23 cellular contexts compared by ENCODE assay signal in the genomic region with DNA sequence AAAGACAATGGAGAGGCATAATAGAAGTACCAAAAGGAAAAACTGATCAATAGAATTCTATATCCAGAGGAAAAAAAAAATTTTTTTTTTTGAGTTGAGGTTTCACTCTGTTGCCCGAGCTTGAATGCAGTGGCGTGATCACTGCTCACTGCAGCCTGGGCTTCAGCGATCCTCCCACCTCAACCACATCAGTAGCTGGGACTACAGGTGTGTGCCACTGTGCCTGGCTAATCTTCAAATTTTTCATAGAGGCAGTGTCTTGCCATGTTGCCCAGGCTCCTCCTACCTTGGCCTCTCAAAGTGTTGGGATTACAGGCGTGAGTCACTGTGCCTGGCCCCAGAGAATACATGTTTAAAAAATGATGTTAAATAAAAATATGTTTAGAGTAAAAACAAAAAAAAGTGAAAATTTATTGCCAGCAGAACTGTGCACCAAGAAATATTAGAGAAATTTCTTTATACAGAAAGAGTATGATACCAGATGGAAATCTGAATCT.
"Had no signal": no experiment of that assay in that cellular context is flagged by ENCODE, and none has a peak within 500 bp of the region (broad histone marks: within the 10 kb centered on the region; RNA-seq: fewer than 3 reads in every experiment).

No MANE protein-coding gene starts in this region.

- H3K9ac ChIP-seq: neural progenitor cell had no signal

- H3K9me3 Mint-ChIP-seq: activated T-helper 2 cell treated with anti-CD3 and anti-CD28 coated beads, Interferon-gamma antibody, Interleukin-2, Interleukin-4, amounts not matched to agents 10 μg/mL and 5 μg/mL and 100 μg/mL, durations not matched to agents 14 hours and 24 hours and 36 hours; neural progenitor cell; stimulated activated naive B cell treated with anti-CD40 and anti-IgM and Interleukin-4, amounts not matched to agents 10 μg/mL and 1 μg/mL and 100 μg/mL, for 72 hours; T-helper 1 cell treated with Interleukin-12 subunit alpha and Interleukin-12 subunit beta and Interleukin-4 antibody, amounts not matched to agents 30 μg/mL and 1 μg/mL, for 36 hours had no signal

- H3K4me2 ChIP-seq: neural progenitor cell, smooth muscle cell had no signal

- H3K27me3 Mint-ChIP-seq: activated naive CD8-positive, alpha-beta T cell treated with anti-CD3 and anti-CD28 coated beads for 36 hours; activated T-cell treated with anti-CD3 and anti-CD28 coated beads, Interleukin-2, amount 50 U/mL, for 24 hours; stimulated activated naive B cell treated with anti-CD40 and anti-IgM and Interleukin-4, amounts not matched to agents 10 μg/mL and 1 μg/mL and 100 μg/mL, for 72 hours had no signal

- H3K36me3 Mint-ChIP-seq: activated naive CD8-positive, alpha-beta T cell treated with anti-CD3 and anti-CD28 coated beads for 36 hours; neural progenitor cell; stimulated activated naive B cell treated with anti-CD40 and anti-IgM and Interleukin-4, amounts not matched to agents 10 μg/mL and 1 μg/mL and 100 μg/mL, for 72 hours; WTC11 had no signal

- H3K4me1 ChIP-seq: esophagus muscularis mucosa, neural progenitor cell, transverse colon had no signal

- H3K9me3 ChIP-seq: esophagus muscularis mucosa, transverse colon had no signal

- H3K27ac Mint-ChIP-seq: activated naive CD8-positive, alpha-beta T cell treated with anti-CD3 and anti-CD28 coated beads for 36 hours; activated T-cell treated with anti-CD3 and anti-CD28 coated beads, Interleukin-2, amount 50 U/mL, for 24 hours; activated T-helper 2 cell treated with anti-CD3 and anti-CD28 coated beads, Interferon-gamma antibody, Interleukin-2, Interleukin-4, amounts not matched to agents 10 μg/mL and 5 μg/mL and 100 μg/mL, durations not matched to agents 14 hours and 24 hours and 36 hours; neural progenitor cell; stimulated activated naive B cell treated with anti-CD40 and anti-IgM and Interleukin-4, amounts not matched to agents 10 μg/mL and 1 μg/mL and 100 μg/mL, for 72 hours; T-helper 1 cell treated with Interleukin-12 subunit alpha and Interleukin-12 subunit beta and Interleukin-4 antibody, amounts not matched to agents 30 μg/mL and 1 μg/mL, for 36 hours; WTC11 had no signal

- H3K4me3 Mint-ChIP-seq: activated naive CD8-positive, alpha-beta T cell treated with anti-CD3 and anti-CD28 coated beads for 36 hours; activated T-cell treated with anti-CD3 and anti-CD28 coated beads, Interleukin-2, amount 50 U/mL, for 24 hours; naive thymus-derived CD4-positive, alpha-beta T cell; neural progenitor cell; stimulated activated naive B cell treated with anti-CD40 and anti-IgM and Interleukin-4, amounts not matched to agents 10 μg/mL and 1 μg/mL and 100 μg/mL, for 72 hours; T-helper 1 cell treated with Interleukin-12 subunit alpha and Interleukin-12 subunit beta and Interleukin-4 antibody, amounts not matched to agents 30 μg/mL and 1 μg/mL, for 36 hours; WTC11 had no signal

- DNase-seq: activated CD4-positive, alpha-beta T cell treated with anti-CD3 and anti-CD28 coated beads, Interleukin-2, amount 50 U/mL, for 4 hours; activated CD8-positive, alpha-beta memory T cell treated with anti-CD3 and anti-CD28 coated beads for 24 hours; activated CD8-positive, alpha-beta memory T cell treated with anti-CD3 and anti-CD28 coated beads, Interleukin-2, amount 50 U/mL, for 4 hours; activated naive CD4-positive, alpha-beta T cell; activated naive CD8-positive, alpha-beta T cell treated with anti-CD3 and anti-CD28 coated beads for 36 hours; activated T-cell treated with anti-CD3 and anti-CD28 coated beads, Interleukin-2, amount 50 U/mL, for 24 hours; amniotic stem cell; caudate nucleus; effector memory CD4-positive, alpha-beta T cell; kidney; naive thymus-derived CD4-positive, alpha-beta T cell; stimulated activated CD4-positive, alpha-beta T cell treated with anti-CD3 and anti-CD28 coated beads, Interleukin-15, amount 100 ng/mL, for 24 hours; stimulated activated naive B cell treated with anti-CD40 and anti-IgM and Interleukin-4, amounts not matched to agents 10 μg/mL and 1 μg/mL and 100 μg/mL, for 72 hours; T1000; transverse colon had no signal

- H2AFZ ChIP-seq: neural progenitor cell had no signal

- H3K4me3 ChIP-seq: esophagus muscularis mucosa, lung, neural progenitor cell, smooth muscle cell, transverse colon had no signal

- H3K36me3 ChIP-seq: esophagus muscularis mucosa, neural progenitor cell, transverse colon had no signal

- H3K4me1 Mint-ChIP-seq: activated naive CD8-positive, alpha-beta T cell treated with anti-CD3 and anti-CD28 coated beads for 36 hours; naive thymus-derived CD4-positive, alpha-beta T cell; neural progenitor cell; stimulated activated naive B cell treated with anti-CD40 and anti-IgM and Interleukin-4, amounts not matched to agents 10 μg/mL and 1 μg/mL and 100 μg/mL, for 72 hours had no signal

- H3K27me3 ChIP-seq: esophagus muscularis mucosa, neural progenitor cell, transverse colon had no signal

- H3K27ac ChIP-seq: esophagus muscularis mucosa, neural progenitor cell, transverse colon had no signal

- ATAC-seq: naive thymus-derived CD4-positive, alpha-beta T cell; sciatic nerve; stimulated activated naive B cell treated with anti-CD40 and anti-IgM and Interleukin-4, amounts not matched to agents 10 μg/mL and 1 μg/mL and 100 μg/mL, for 72 hours; WTC11 had no signal
